Comparison of ENCODE assay signal across 8 cellular contexts in the genomic region with DNA sequence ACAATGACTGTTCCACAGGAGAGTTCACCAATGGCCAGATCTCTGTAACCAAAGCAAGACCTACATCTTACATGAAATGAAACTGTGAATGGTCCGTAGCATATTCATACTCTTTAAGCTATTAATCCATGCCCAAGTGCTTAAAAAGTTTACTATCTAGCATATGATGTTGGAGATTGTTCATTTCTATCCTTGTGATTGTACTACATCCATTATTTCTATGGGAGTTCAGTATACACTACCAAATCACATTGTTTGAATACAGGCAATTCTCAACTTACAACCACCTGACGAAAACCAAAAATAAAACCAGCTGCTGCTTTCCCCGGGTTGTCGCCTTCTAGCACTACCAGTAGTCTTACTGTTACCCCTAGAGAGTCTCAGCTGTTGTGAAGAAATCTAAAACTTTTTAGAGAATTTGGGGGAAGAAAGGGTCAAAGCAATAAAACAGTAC. TPM values are rescaled to one million over a fixed set of nuclear protein-coding genes. Genes with fewer than 3 reads are reported as not detected.
A peak's percentile ranks its signal among the peaks of the same experiment; 100 is the strongest.
DNase-seq lines count a peak whose midpoint lies in the region; ATAC-seq and TF ChIP-seq lines count a peak whose summit lies in the region.

No MANE protein-coding gene starts in this region.

- 96% methylated on average over 4 of the region's 4 CpGs for WGBS in smooth muscle cell (ENCODE audit: low lambda C conversion rate)

- peak overlapping the region; percentile 71 for H3K4me3 ChIP-seq in OCI-LY3 (ENCODE audit: low read length)
- peak overlapping the region; percentile 38 for H3K4me3 ChIP-seq in skeletal muscle satellite cell (ENCODE audit: low read length)
- no peak overlapping the region for H3K4me3 ChIP-seq in smooth muscle cell

- no peaks in the 10 kb centered on the region for H3K9me3 ChIP-seq in OCI-LY3 (ENCODE audit: insufficient read depth, low read length)
- H3K9me3 ChIP-seq in skeletal muscle satellite cell (replicated peaks; ENCODE audit: low read length), result no peaks in the 10 kb centered on the region
- H3K9me3 ChIP-seq in smooth muscle cell (replicated peaks; ENCODE audit: low read depth), result no peaks in the 10 kb centered on the region

- no peak overlapping the region for H3K27ac Mint-ChIP-seq in Calu3 (ENCODE audit: unreplicated experiment)

- H3K9me3 Mint-ChIP-seq in Calu3 (ENCODE audit: low read depth, unreplicated experiment), result peaks cover 2% of the 10 kb centered on the region

- CTCF ChIA-PET in Calu3 (lab: Charles Lee), result no interaction called here

- peaks cover 71% of the 10 kb centered on the region for H3K79me2 ChIP-seq in OCI-LY3 (ENCODE audit: low read length)
- peaks cover 54% of the 10 kb centered on the region for H3K79me2 ChIP-seq in smooth muscle cell (ENCODE audit: low read depth)

- no TSS peak for BruUV-seq in Calu3 (replicated peaks; lab: Mats Ljungman, UMichigan)

- H3K27me3 Mint-ChIP-seq in Calu3 (ENCODE audit: unreplicated experiment), result no peaks in the 10 kb centered on the region

- H4K20me1 ChIP-seq in OCI-LY3 (ENCODE audit: insufficient read depth, low read length) (peaks cover 6% of the 10 kb centered on the region; the same call in 1 of the 2 replicates), smooth muscle cell (ENCODE audit: low read depth) (no peaks in the 10 kb centered on the region)

- H3K4me2 ChIP-seq in OCI-LY3 (ENCODE audit: low read length), result peak overlapping the region; percentile 87
- H3K4me2 ChIP-seq in skeletal muscle satellite cell (ENCODE audit: low read length), result peak overlapping the region; percentile 67
- H3K4me2 ChIP-seq in smooth muscle cell, result no peak overlapping the region

- H3K36me3 ChIP-seq in OCI-LY3 (replicated peaks; ENCODE audit: low read depth, low read length) (peaks cover 3% of the 10 kb centered on the region), skeletal muscle satellite cell (ENCODE audit: insufficient read depth, low read length) (no peaks in the 10 kb centered on the region), smooth muscle cell (ENCODE audit: low read depth) (no peaks in the 10 kb centered on the region)

- peak overlapping the region; percentile 32; the same call in 1 of the 2 replicates for H3K9ac ChIP-seq in OCI-LY3 (ENCODE audit: low read length)
- peak overlapping the region; percentile 8 for H3K9ac ChIP-seq in skeletal muscle satellite cell (ENCODE audit: low read depth, low read length)
- no peak overlapping the region for H3K9ac ChIP-seq in smooth muscle cell (ENCODE audit: low read depth)

- no peaks in the 10 kb centered on the region for H3F3A ChIP-seq in smooth muscle cell (ENCODE audit: low read depth)

- H3K4me1 ChIP-seq in OCI-LY3 (ENCODE audit: low read length) (peaks cover 43% of the 10 kb centered on the region), skeletal muscle satellite cell (ENCODE audit: control insufficient read depth, insufficient read depth, low read length) (peaks cover 27% of the 10 kb centered on the region), smooth muscle cell (ENCODE audit: low read depth) (peaks cover 13% of the 10 kb centered on the region)

- H3K27ac ChIP-seq in OCI-LY3 (ENCODE audit: low read length), result peak overlapping the region; percentile 47
- H3K27ac ChIP-seq in smooth muscle cell (ENCODE audit: low read depth), result no peak overlapping the region

- peaks cover 7% of the 10 kb centered on the region for H3K36me3 Mint-ChIP-seq in Calu3 (ENCODE audit: insufficient read depth, unreplicated experiment)

- intact Hi-C loops in Calu3 (cut with micrococcal nuclease; ENCODE audit: unreplicated experiment), result no loop called here

- H2AFZ ChIP-seq in OCI-LY3 (ENCODE audit: low read depth, low read length), result no peak overlapping the region
- no peak overlapping the region for H2AFZ ChIP-seq in smooth muscle cell (ENCODE audit: low read depth)

- H3K4me1 Mint-ChIP-seq in Calu3 (ENCODE audit: low read depth, unreplicated experiment), result no peaks in the 10 kb centered on the region

- no peak for DNase-seq in activated CD4-positive, CD25-positive, alpha-beta regulatory T cell (lab: John Stamatoyannopoulos, UW)
- DNase-seq in smooth muscle cell (lab: John Stamatoyannopoulos, UW; ENCODE audit: unreplicated experiment) (no peak), germinal center (ENCODE audit: low spot score) (no peak), Calu3 (no peak)

- H3K4me3 Mint-ChIP-seq in Calu3 (ENCODE audit: low read depth, unreplicated experiment), result no peak overlapping the region

- H3K27me3 ChIP-seq in OCI-LY3 (ENCODE audit: low read depth, low read length) (no peaks in the 10 kb centered on the region), skeletal muscle satellite cell (ENCODE audit: control insufficient read depth, insufficient read depth, low read length) (no peaks in the 10 kb centered on the region), smooth muscle cell (ENCODE audit: low read depth) (no peaks in the 10 kb centered on the region)

- peak; percentile 40 to 62 for ATAC-seq in activated CD4-positive, CD25-positive, alpha-beta regulatory T cell treated with anti-CD3 and anti-CD28 coated beads, Interleukin-2, amount 50 U/mL, for 24 hours
- ATAC-seq in HG02759 (IDR thresholded peaks at IDR 0.05; ENCODE audit: unreplicated experiment), result peak; percentile 65

- no peak for TF ChIP-seq CTCF in OCI-LY3 (IDR thresholded peaks at IDR 0.05; ENCODE audit: low read depth, low read length)
- TF ChIP-seq CTCF in smooth muscle cell (IDR thresholded peaks at IDR 0.05; ENCODE audit: borderline replicate concordance, insufficient read depth, poor library complexity, severe bottlenecking), result no peak
- TF ChIP-seq CTCF in Calu3 (IDR thresholded peaks at IDR 0.05; ENCODE audit: unreplicated experiment), result no peak

RNA-seq across cellular contexts. Expression of a gene that starts 37.9 kb away (rescaled TPM):
- 10.9 and 12.2 TPM in 2 replicates for total RNA-seq in skeletal muscle satellite cell (2012; rRNA removed)
- total RNA-seq in smooth muscle cell (11.7 and 12.5 TPM in 2 replicates), Calu3 (2022) (15.0 and 18.4 TPM in 2 replicates)
- polyA plus RNA-seq in smooth muscle cell, result 3.2 and 4.9 TPM in 2 replicates
